In the genomic region with DNA sequence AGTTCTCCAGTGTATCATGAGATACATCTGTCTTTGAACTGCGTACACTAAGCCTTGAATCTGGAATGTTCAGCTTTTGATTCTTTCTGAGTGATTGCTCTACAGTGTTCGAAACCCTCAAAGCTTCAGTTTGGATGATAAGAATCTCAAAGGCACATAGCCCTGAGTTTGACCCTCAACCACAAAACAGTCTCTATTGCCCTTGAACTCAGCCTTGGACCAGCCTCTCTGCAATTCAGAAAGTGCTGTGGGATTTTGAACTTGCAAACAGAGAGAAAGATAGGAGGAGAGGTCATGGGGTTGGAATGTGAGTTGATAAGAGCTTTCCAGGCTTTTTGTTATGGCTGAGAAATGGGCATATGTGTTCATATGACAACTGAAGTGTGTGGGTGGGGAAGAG, we compare ENCODE assay signal across 1 cellular context.
TF ChIP-seq lines count a peak whose summit lies in the region.

No MANE protein-coding gene starts in this region.

TF ChIP-seq in HepG2, 621 proteins besides CTCF, POLR2A, EP300 and RAD21 (continued from another document):
- TF ChIP-seq, protein P1, sequence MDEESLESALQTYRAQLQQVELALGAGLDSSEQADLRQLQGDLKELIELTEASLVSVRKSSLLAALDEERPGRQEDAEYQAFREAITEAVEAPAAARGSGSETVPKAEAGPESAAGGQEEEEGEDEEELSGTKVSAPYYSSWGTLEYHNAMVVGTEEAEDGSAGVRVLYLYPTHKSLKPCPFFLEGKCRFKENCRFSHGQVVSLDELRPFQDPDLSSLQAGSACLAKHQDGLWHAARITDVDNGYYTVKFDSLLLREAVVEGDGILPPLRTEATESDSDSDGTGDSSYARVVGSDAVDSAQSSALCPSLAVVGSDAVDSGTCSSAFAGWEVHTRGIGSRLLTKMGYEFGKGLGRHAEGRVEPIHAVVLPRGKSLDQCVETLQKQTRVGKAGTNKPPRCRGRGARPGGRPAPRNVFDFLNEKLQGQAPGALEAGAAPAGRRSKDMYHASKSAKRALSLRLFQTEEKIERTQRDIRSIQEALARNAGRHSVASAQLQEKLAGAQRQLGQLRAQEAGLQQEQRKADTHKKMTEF (CRISPR knock-in tag; IDR thresholded peaks at IDR 0.05), result peak; percentile 47; the same call in 1 of the 2 replicates
- TF ChIP-seq CEBPG (CRISPR knock-in tag; IDR thresholded peaks at IDR 0.05), result 0 out of 2 replicates have a peak, but pooled peaks have one; percentile 24
- TF ChIP-seq HMG20B (CRISPR knock-in tag; conservative IDR thresholded peaks at IDR 0.05), result peak; percentile 93
- no peak for TF ChIP-seq CREB1 (IDR thresholded peaks at IDR 0.05)
- peak; percentile 29; the same call in 1 of the 2 replicates for TF ChIP-seq CREB1 (CRISPR knock-in tag; IDR thresholded peaks at IDR 0.05)
